In the genomic region with DNA sequence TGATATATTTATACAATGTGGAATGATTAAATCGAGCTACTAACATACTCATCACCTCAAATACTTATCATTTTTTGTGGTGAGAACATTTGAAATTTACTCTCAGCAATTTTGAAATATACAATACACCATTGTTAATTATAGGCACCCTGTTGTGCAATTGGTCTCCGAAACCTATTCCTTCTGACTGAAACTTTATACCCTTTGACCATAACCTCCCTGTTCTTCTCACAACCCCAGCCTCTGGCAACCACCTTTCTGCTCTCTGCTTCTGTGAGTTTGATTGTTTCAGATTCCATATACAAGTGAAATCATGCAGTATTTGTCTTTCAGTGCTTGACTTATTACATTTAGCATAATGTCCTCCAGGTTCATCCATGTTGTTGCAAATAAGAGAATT, we compare ENCODE assay signal across 19 cellular contexts.
"Had no signal": no experiment of that assay in that cellular context is flagged by ENCODE, and none has a peak within 500 bp of the region (broad histone marks: within the 10 kb centered on the region; RNA-seq: fewer than 3 reads in every experiment).

No MANE protein-coding gene starts in this region.

- H3K9me3 Mint-ChIP-seq: mesothelial cell of epicardium; natural killer cell; neural crest cell; stimulated activated effector memory CD8-positive, alpha-beta T cell treated with anti-CD3 and anti-CD28 coated beads, Interleukin-12 subunit alpha, Interleukin-12 subunit beta, amount 100 ng/mL, for 72 hours had no signal

- H3K36me3 Mint-ChIP-seq: mesothelial cell of epicardium; natural killer cell; stimulated activated effector memory CD8-positive, alpha-beta T cell treated with anti-CD3 and anti-CD28 coated beads, Interleukin-12 subunit alpha, Interleukin-12 subunit beta, amount 100 ng/mL, for 72 hours had no signal

- H3K4me1 Mint-ChIP-seq: mesothelial cell of epicardium; natural killer cell; neural crest cell; stimulated activated effector memory CD8-positive, alpha-beta T cell treated with anti-CD3 and anti-CD28 coated beads, Interleukin-12 subunit alpha, Interleukin-12 subunit beta, amount 100 ng/mL, for 72 hours had no signal

- H3K9me3 ChIP-seq: colonic mucosa, heart left ventricle, right atrium auricular region, tibial artery, upper lobe of left lung, uterus had no signal

- H3K4me1 ChIP-seq: colonic mucosa, heart left ventricle, right atrium auricular region, tibial artery, upper lobe of left lung, uterus had no signal

- H3K27ac Mint-ChIP-seq: mesothelial cell of epicardium; natural killer cell; stimulated activated effector memory CD8-positive, alpha-beta T cell treated with anti-CD3 and anti-CD28 coated beads, Interleukin-12 subunit alpha, Interleukin-12 subunit beta, amount 100 ng/mL, for 72 hours had no signal

- H3K4me3 ChIP-seq: colonic mucosa, heart left ventricle, right atrium auricular region, tibial artery, upper lobe of left lung, uterus had no signal

- DNase-seq: colonic mucosa; dermis blood vessel endothelial cell; erythroblast; foreskin melanocyte; heart left ventricle; hippocampal formation; kidney glomerular epithelial cell; natural killer cell; posterior cingulate gyrus; stimulated activated CD4-positive, alpha-beta T cell treated with anti-CD3 and anti-CD28 coated beads, Interleukin-4, amount 100 ng/mL, for 1 hour; stimulated activated CD8-positive, alpha-beta memory T cell treated with anti-CD3 and anti-CD28 coated beads, Interleukin-4, amount 100 ng/mL, for 48 hours; stimulated activated naive CD8-positive, alpha-beta T cell treated with anti-CD3 and anti-CD28 coated beads, Interleukin-15, Interleukin-2, amounts not matched to agents 100 U/mL and 50 U/mL, for 24 hours; tibial artery; upper lobe of left lung; uterus had no signal

- ATAC-seq: heart left ventricle; natural killer cell; stimulated activated effector memory CD8-positive, alpha-beta T cell treated with anti-CD3 and anti-CD28 coated beads, Interleukin-12 subunit alpha, Interleukin-12 subunit beta, amount 100 ng/mL, for 72 hours; stimulated activated naive CD8-positive, alpha-beta T cell treated with anti-CD3 and anti-CD28 coated beads, Interleukin-15, Interleukin-2, amounts not matched to agents 100 U/mL and 50 U/mL, for 24 hours had no signal

- H3K4me3 Mint-ChIP-seq: mesothelial cell of epicardium; natural killer cell; neural crest cell; stimulated activated effector memory CD8-positive, alpha-beta T cell treated with anti-CD3 and anti-CD28 coated beads, Interleukin-12 subunit alpha, Interleukin-12 subunit beta, amount 100 ng/mL, for 72 hours had no signal

- H3K27ac ChIP-seq: colonic mucosa, heart left ventricle, right atrium auricular region, tibial artery, upper lobe of left lung, uterus had no signal

- H3K27me3 ChIP-seq: colonic mucosa, right atrium auricular region, tibial artery, upper lobe of left lung, uterus had no signal

- H3K36me3 ChIP-seq: colonic mucosa, heart left ventricle, right atrium auricular region, tibial artery, upper lobe of left lung, uterus had no signal
